In the genomic region with DNA sequence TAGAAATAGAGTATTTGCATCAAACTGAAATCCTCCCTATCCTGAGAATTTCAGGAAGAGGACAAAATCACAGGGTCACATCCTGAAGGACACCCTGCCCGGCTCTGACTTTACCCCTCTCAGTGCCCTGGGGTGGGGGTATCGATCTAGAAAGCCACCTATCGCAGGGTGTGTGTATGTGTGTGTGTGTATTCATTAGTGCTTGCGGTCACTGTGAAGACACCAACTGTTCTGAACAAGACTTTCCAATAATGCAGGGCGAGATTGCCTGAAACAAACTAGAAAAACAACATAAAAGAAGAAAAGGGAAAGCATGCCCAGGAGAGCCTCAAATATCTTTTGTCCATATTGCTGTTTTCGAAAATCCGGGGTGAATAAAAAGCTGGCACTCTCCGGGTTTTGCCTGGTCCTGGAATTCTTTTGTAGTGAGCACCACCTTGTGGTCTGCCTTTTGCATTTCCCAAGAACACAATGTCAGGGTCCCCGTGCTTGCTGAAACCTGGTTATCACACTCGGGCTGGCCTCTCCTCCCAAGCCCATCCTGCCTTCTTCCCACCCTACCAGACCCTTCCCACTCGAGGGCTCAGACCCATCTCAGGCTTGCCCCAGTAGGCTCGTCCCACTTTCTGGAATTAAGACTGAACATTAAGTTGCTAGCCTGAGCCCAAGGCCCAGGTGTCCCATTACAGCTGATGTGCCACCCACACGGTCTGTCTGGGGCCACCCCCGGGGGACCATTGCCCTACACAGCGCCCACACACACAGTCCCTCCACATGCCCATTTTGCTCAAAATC, we compare ENCODE assay signal across 8 cellular contexts. TPM values are rescaled to one million over a fixed set of nuclear protein-coding genes. Genes with fewer than 3 reads are reported as not detected.
DNase-seq lines count a peak whose midpoint lies in the region; TF ChIP-seq lines count a peak whose summit lies in the region.

No MANE protein-coding gene starts in this region.

- H3K4me1 Mint-ChIP-seq in chondrocyte (ENCODE audit: low read depth), result peaks cover 10% of the 10 kb centered on the region

- H3K4me1 ChIP-seq in testis, result peaks cover 3% of the 10 kb centered on the region

- TF ChIP-seq CTCF in chondrocyte (IDR thresholded peaks at IDR 0.05) (peak; percentile 91), testis (IDR thresholded peaks at IDR 0.05) (peak; percentile 29 to 73 (median 56))

- H3K36me3 ChIP-seq in testis (ENCODE audit: low read depth, missing control alignments), result no peaks in the 10 kb centered on the region

- WGBS in testis, 2 donors, result 37 to 54% methylated on average over 12 to 15 of the region's 15 CpGs

- no peaks in the 10 kb centered on the region for H3K9me3 ChIP-seq in testis

- H3K27ac Mint-ChIP-seq in chondrocyte (ENCODE audit: unreplicated experiment), result no peak overlapping the region

- no peak overlapping the region for H3K4me3 ChIP-seq in testis

- H3K27ac ChIP-seq in testis, result no peak overlapping the region

- H3K9me3 Mint-ChIP-seq in chondrocyte (ENCODE audit: low read depth), result no peaks in the 10 kb centered on the region

- intact Hi-C loops in testis (cut with DNase I; ENCODE audit: low total_unique reads), result loop anchor here (10.0 kb wide), 1 partner anchor 716 kb away; no protein-coding TSS in a partner anchor

- no peak for TF ChIP-seq POLR2A in testis (IDR thresholded peaks at IDR 0.05)

- H3K27me3 Mint-ChIP-seq in chondrocyte (ENCODE audit: low read depth), result no peaks in the 10 kb centered on the region

- H3K4me3 Mint-ChIP-seq in chondrocyte (ENCODE audit: unreplicated experiment), result no peak overlapping the region

- H3K36me3 Mint-ChIP-seq in chondrocyte (ENCODE audit: low read depth), result no peaks in the 10 kb centered on the region

- peak; percentile 79 for DNase-seq in D341Med (ENCODE audit: low spot score)
- DNase-seq in HK-2 (ENCODE audit: unreplicated experiment), result peak; percentile 36
- peak; percentile 44 for DNase-seq in NOMO-1 treated with DMSO at 0.1 percent for 48 hours (lab: John Stamatoyannopoulos, UW; ENCODE audit: unreplicated experiment)
- no peak for DNase-seq in chondrocyte (ENCODE audit: low spot score)
- peak; percentile 89 for DNase-seq in left kidney (ENCODE audit: low read depth, low spot score)
- DNase-seq in testis, result peak; percentile 70
- no peak for DNase-seq in effector CD8-positive, alpha-beta T cell (lab: John Stamatoyannopoulos, UW)
- DNase-seq in activated CD8-positive, alpha-beta memory T cell treated with anti-CD3 and anti-CD28 coated beads for 24 hours, result no peak

- no peaks in the 10 kb centered on the region for H3K27me3 ChIP-seq in testis

RNA-seq across cellular contexts. Expression of gene COPS8, which starts 25.0 kb away (rescaled TPM):
- 62.3 to 109 TPM (median 65.8 TPM) in 3 replicates for total RNA-seq in chondrocyte
- 100 to 1,000 TPM; 104 to 117 TPM for total RNA-seq in testis
- 108 TPM for polyA plus RNA-seq in testis (ENCODE audit: insufficient read depth, low read depth, low replicate concordance)

Comparison
In these comparisons a context has a peak if more than half of its experiments do, and no peak if none do; other contexts are left out.
1. DNase-seq: peak in D341Med (single experiment), HK-2 (single experiment), NOMO-1 treated with DMSO at 0.1 percent for 48 hours (single experiment), left kidney (single experiment) and testis (single experiment); none in chondrocyte (single experiment), effector CD8-positive, alpha-beta T cell (single experiment) and activated CD8-positive, alpha-beta memory T cell treated with anti-CD3 and anti-CD28 coated beads for 24 hours (single experiment).